ENCODE assay signal across 10 cellular contexts in genomic region chr2:240626531-240627300, GRCh38. TPM values are rescaled to one million over a fixed set of nuclear protein-coding genes. Genes with fewer than 3 reads are reported as not detected.
DNase-seq lines count a peak whose midpoint lies in the region; ATAC-seq and TF ChIP-seq lines count a peak whose summit lies in the region.
"Had no signal": no experiment of that assay in that cellular context is flagged by ENCODE, and none has a peak within 500 bp of the region (broad histone marks: within the 10 kb centered on the region; RNA-seq: fewer than 3 reads in every experiment).

No MANE protein-coding gene starts in this region.

- peak; percentile 33 for ATAC-seq in Right ventricle myocardium inferior
- peak; percentile 34 for ATAC-seq in activated CD8-positive, alpha-beta T cell treated with anti-CD3 and anti-CD28 coated beads for 36 hours
- ATAC-seq in right cardiac atrium, result no peak
- peak in 1 of 2 donors; percentile 29 for ATAC-seq in upper lobe of left lung (ENCODE audit: low FRiP score in 2 of 2)
- no peak for ATAC-seq in GM21786 (IDR thresholded peaks at IDR 0.05; ENCODE audit: unreplicated experiment)

- POLR2A ChIA-PET in activated CD8-positive, alpha-beta T cell treated with anti-CD3 and anti-CD28 coated beads for 36 hours (lab: Charles Lee), result interaction anchor here (0.6 to 1.1 kb wide), 2 partner anchors 17 to 66 kb away, joined by 3 read pairs; no protein-coding TSS in a partner anchor

- DNase-seq in Right ventricle myocardium inferior (ENCODE audit: missing footprints) (peak; percentile 72), right atrium auricular region (ENCODE audit: low spot score) (no peak), right cardiac atrium (peak in 2 of 3 donors; percentile 50 to 65), upper lobe of left lung (peak; percentile 57 to 60), NCI-H2107 treated with DMSO at 0.1 percent for 48 hours (lab: John Stamatoyannopoulos, UW; ENCODE audit: unreplicated experiment) (no peak), NCI-H1694 (lab: John Stamatoyannopoulos, UW) (no peak)
- peak; percentile 77 for DNase-seq in activated CD8-positive, alpha-beta T cell treated with anti-CD3 and anti-CD28 coated beads for 36 hours
- DNase-seq: NCI-H524 treated with DMSO at 0.1 percent for 48 hours had no signal

- CTCF ChIA-PET in activated CD8-positive, alpha-beta T cell treated with anti-CD3 and anti-CD28 coated beads for 36 hours (lab: Charles Lee), result interaction anchor here (1.0 to 1.5 kb wide), 4 partner anchors 10 to 113 kb away, joined by 3 to 4 read pairs (median 4); no protein-coding TSS in a partner anchor

- H3K27me3 ChIP-seq in right atrium auricular region (no peaks in the 10 kb centered on the region), right cardiac atrium (ENCODE audit: control insufficient read depth, insufficient read depth) (no peaks in the 10 kb centered on the region), upper lobe of left lung (no peaks in the 10 kb centered on the region)

- peak overlapping the region; percentile 87 for H3K27ac Mint-ChIP-seq in activated CD8-positive, alpha-beta T cell treated with anti-CD3 and anti-CD28 coated beads for 36 hours

- no peak for TF ChIP-seq POLR2A in upper lobe of left lung (IDR thresholded peaks at IDR 0.05)

- intact Hi-C loops in Right ventricle myocardium inferior (cut with DNase I), result no loop called here
- intact Hi-C loops in activated CD8-positive, alpha-beta T cell treated with anti-CD3 and anti-CD28 coated beads for 36 hours (cut with micrococcal nuclease), result no loop called here
- intact Hi-C loops in right cardiac atrium (cut with DNase I), result no loop called here

- H3K36me3 ChIP-seq in right atrium auricular region (no peaks in the 10 kb centered on the region), upper lobe of left lung (no peaks in the 10 kb centered on the region)

- H3K4me1 ChIP-seq in right atrium auricular region (no peaks in the 10 kb centered on the region), right cardiac atrium (ENCODE audit: control insufficient read depth, insufficient read depth, low read length) (no peaks in the 10 kb centered on the region), upper lobe of left lung (peaks cover 0 to 29% (median 11%) of the 10 kb centered on the region in 4 donors)

- no peaks in the 10 kb centered on the region for H3K9me3 Mint-ChIP-seq in activated CD8-positive, alpha-beta T cell treated with anti-CD3 and anti-CD28 coated beads for 36 hours

- H3K36me3 Mint-ChIP-seq in activated CD8-positive, alpha-beta T cell treated with anti-CD3 and anti-CD28 coated beads for 36 hours (ENCODE audit: low read depth), result no peaks in the 10 kb centered on the region

- H3K27ac ChIP-seq in right atrium auricular region (no peak overlapping the region), right cardiac atrium (ENCODE audit: low read length) (no peak overlapping the region), upper lobe of left lung (peak overlapping the region in 2 of 4 donors; percentile 20 to 49)

- H3K4me3 ChIP-seq in right atrium auricular region (no peak overlapping the region), right cardiac atrium (ENCODE audit: low read length) (no peak overlapping the region), upper lobe of left lung (no peak overlapping the region)

- H3K27me3 Mint-ChIP-seq in activated CD8-positive, alpha-beta T cell treated with anti-CD3 and anti-CD28 coated beads for 36 hours, result no peaks in the 10 kb centered on the region

- H3K9me3 ChIP-seq in right atrium auricular region, result no peaks in the 10 kb centered on the region
- no peaks in the 10 kb centered on the region for H3K9me3 ChIP-seq in right cardiac atrium (ENCODE audit: control insufficient read depth, low read length)
- H3K9me3 ChIP-seq in upper lobe of left lung, result no peaks in the 10 kb centered on the region

- peak overlapping the region; percentile 64 for H3K4me3 Mint-ChIP-seq in activated CD8-positive, alpha-beta T cell treated with anti-CD3 and anti-CD28 coated beads for 36 hours

- no peak for TF ChIP-seq CTCF in right atrium auricular region (IDR thresholded peaks at IDR 0.05)
- TF ChIP-seq CTCF in activated CD8-positive, alpha-beta T cell treated with anti-CD3 and anti-CD28 coated beads for 36 hours (IDR thresholded peaks at IDR 0.05), result no peak
- no peak for TF ChIP-seq CTCF in upper lobe of left lung (IDR thresholded peaks at IDR 0.05)

- H3K4me1 Mint-ChIP-seq in activated CD8-positive, alpha-beta T cell treated with anti-CD3 and anti-CD28 coated beads for 36 hours (ENCODE audit: low read depth), result peaks cover 46% of the 10 kb centered on the region

- TF ChIP-seq EP300 in upper lobe of left lung (IDR thresholded peaks at IDR 0.05), result no peak

- 45% methylated on average over 21 of the region's 21 CpGs for WGBS in right cardiac atrium
- 21 to 45% methylated on average over 6 to 12 of the region's 21 CpGs for WGBS in upper lobe of left lung, 2 donors

RNA-seq across cellular contexts. Expression of gene GPR35, which starts 1.4 kb away (rescaled TPM):
- total RNA-seq in Right ventricle myocardium inferior (2.2 TPM), right atrium auricular region (under 1 TPM; 0.56 to 0.86 TPM), right cardiac atrium (1 to 10 TPM in 2 of 4 donors, under 1 TPM in 2; 0.53 to 1.4 (median 1.0) TPM), upper lobe of left lung (10 to 100 TPM in 1 of 6 donors, 1 to 10 TPM in 5; 1.9 to 14.7 (median 4.6) TPM)
- total RNA-seq in activated CD8-positive, alpha-beta T cell treated with anti-CD3 and anti-CD28 coated beads for 36 hours, result 10 to 100 TPM; 14.4 to 14.6 TPM
- 0.84 TPM for polyA plus RNA-seq in right cardiac atrium

RNA-seq across cellular contexts. Expression of gene CAPN10, which starts 40.2 kb away (rescaled TPM):
- 51.8 TPM for total RNA-seq in Right ventricle myocardium inferior
- total RNA-seq in right atrium auricular region, result 10 to 100 TPM; 14.1 to 14.6 TPM
- 10 to 100 TPM; 26.8 to 29.1 TPM for total RNA-seq in activated CD8-positive, alpha-beta T cell treated with anti-CD3 and anti-CD28 coated beads for 36 hours
- total RNA-seq in right cardiac atrium, result 10 to 100 TPM; 21.2 to 44.3 (median 36.2) TPM
- 40.1 TPM for polyA plus RNA-seq in right cardiac atrium
- 100 to 1,000 TPM in 1 of 6 donors, 10 to 100 TPM in 5; 35.3 to 118 (median 38.9) TPM for total RNA-seq in upper lobe of left lung

RNA-seq across cellular contexts. Expression of gene AQP12B, which starts 56.0 kb away (rescaled TPM):
- total RNA-seq in Right ventricle myocardium inferior (not detected), right atrium auricular region (not detected), right cardiac atrium (not detected), upper lobe of left lung (not detected)
- total RNA-seq in activated CD8-positive, alpha-beta T cell treated with anti-CD3 and anti-CD28 coated beads for 36 hours, result not detected
- not detected for polyA plus RNA-seq in right cardiac atrium
- polyA plus RNA-seq: BJ had no signal

RNA-seq across cellular contexts. Expression of gene RNPEPL1, which starts 58.4 kb away (rescaled TPM):
- total RNA-seq in Right ventricle myocardium inferior (98.4 TPM), right atrium auricular region (10 to 100 TPM; 62.0 to 76.3 TPM), right cardiac atrium (10 to 100 TPM; 40.4 to 61.6 (median 58.0) TPM), upper lobe of left lung (100 to 1,000 TPM in 5 of 6 donors, 10 to 100 TPM in 1; 71.0 to 264 (median 123) TPM)
- total RNA-seq in activated CD8-positive, alpha-beta T cell treated with anti-CD3 and anti-CD28 coated beads for 36 hours, result 10 to 100 TPM; 39.1 to 40.5 TPM
- 108 TPM for polyA plus RNA-seq in right cardiac atrium

Comparison
In these comparisons a context has a peak if more than half of its experiments do, and no peak if none do; other contexts are left out.
1. ATAC-seq: peak in Right ventricle myocardium inferior (single experiment) and activated CD8-positive, alpha-beta T cell treated with anti-CD3 and anti-CD28 coated beads for 36 hours (single experiment); none in right cardiac atrium (0 of 2) and GM21786 (single experiment).
2. DNase-seq: peak in Right ventricle myocardium inferior (single experiment), activated CD8-positive, alpha-beta T cell treated with anti-CD3 and anti-CD28 coated beads for 36 hours (single experiment), right cardiac atrium (2 of 3) and upper lobe of left lung (2 of 2); none in right atrium auricular region (single experiment), NCI-H2107 treated with DMSO at 0.1 percent for 48 hours (single experiment) and NCI-H1694 (single experiment).